In the genomic region with DNA sequence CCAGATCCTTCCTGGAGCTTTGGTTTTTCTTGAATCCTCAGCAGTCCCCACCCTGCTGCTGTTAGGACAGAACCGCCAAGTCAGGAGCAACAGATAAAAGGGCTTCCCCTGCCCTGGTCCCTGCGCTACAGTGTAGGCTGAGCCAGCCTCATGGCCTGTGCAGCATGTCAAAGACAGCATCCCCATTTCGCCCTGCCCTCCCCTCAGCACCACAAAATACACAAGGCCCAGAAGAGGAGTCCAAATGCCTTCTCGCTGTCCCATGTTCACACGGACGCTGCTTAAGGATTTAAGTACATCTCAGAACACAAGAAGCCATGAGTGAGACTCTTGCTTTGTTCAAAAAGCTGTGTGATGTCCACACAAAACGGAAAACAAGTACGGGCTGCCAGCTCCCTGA, we compare ENCODE assay signal across 1 cellular context.
TF ChIP-seq lines count a peak whose summit lies in the region.

No MANE protein-coding gene starts in this region.

TF ChIP-seq in IMR-90, 13 proteins besides CTCF, POLR2A, EP300 and RAD21 (continued from another document):
- TF ChIP-seq, protein P1, sequence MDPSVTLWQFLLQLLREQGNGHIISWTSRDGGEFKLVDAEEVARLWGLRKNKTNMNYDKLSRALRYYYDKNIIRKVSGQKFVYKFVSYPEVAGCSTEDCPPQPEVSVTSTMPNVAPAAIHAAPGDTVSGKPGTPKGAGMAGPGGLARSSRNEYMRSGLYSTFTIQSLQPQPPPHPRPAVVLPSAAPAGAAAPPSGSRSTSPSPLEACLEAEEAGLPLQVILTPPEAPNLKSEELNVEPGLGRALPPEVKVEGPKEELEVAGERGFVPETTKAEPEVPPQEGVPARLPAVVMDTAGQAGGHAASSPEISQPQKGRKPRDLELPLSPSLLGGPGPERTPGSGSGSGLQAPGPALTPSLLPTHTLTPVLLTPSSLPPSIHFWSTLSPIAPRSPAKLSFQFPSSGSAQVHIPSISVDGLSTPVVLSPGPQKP (IDR thresholded peaks at IDR 0.05; ENCODE audit: borderline replicate concordance, low read depth, low read length), result no peak
- TF ChIP-seq MXI1 (IDR thresholded peaks at IDR 0.05; ENCODE audit: borderline replicate concordance, low read depth, low read length) (no peak), MAFK (IDR thresholded peaks at IDR 0.05; ENCODE audit: low read depth, low read length) (no peak), CEBPB (IDR thresholded peaks at IDR 0.05; ENCODE audit: low read depth, low read length) (no peak), MAZ (IDR thresholded peaks at IDR 0.05; ENCODE audit: borderline replicate concordance, low read depth, low read length) (no peak), USF2 (IDR thresholded peaks at IDR 0.05; ENCODE audit: low read depth, low read length) (no peak)
